ENCODE assay signal across 12 cellular contexts in the genomic region with DNA sequence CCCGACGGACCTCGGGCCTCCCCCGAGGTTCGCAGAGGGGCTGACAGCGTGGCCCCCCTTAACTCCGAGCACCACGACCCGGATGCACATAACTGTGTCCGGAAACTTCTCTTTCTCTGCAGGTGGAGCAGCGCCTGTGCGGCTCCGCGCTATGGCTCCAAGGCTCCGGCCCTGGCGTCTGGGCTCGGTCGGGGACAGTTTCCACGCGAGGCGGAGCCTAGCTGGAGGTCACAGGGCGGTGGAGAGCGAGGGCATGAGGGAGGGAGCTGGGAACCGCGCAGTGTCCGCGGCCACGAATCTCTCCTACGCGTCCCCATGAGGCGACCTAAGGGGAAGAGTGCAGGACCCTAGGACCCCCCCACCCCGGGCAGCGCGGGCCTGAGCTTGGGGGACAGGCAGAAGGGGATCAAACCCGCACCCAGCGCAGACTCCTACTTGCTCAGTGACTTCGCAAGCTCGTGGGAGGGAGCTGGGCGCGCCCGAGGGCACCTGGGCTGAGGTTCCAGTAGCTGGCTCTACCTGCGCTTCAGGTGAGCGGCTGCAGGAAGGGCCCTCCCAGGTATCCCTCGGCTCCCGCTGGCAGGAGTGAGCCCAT. TPM values are rescaled to one million over a fixed set of nuclear protein-coding genes. Genes with fewer than 3 reads are reported as not detected.
DNase-seq lines count a peak whose midpoint lies in the region; ATAC-seq and TF ChIP-seq lines count a peak whose summit lies in the region.
"Had no signal": no experiment of that assay in that cellular context is flagged by ENCODE, and none has a peak within 500 bp of the region (broad histone marks: within the 10 kb centered on the region; RNA-seq: fewer than 3 reads in every experiment).

No MANE protein-coding gene starts in this region.

- peak overlapping the region in 1 of 7 donors; percentile 48 for H3K27ac Mint-ChIP-seq in CD4-positive, alpha-beta memory T cell
- peak overlapping the region; percentile 67 for H3K27ac Mint-ChIP-seq in activated T-helper 2 cell treated with anti-CD3 and anti-CD28 coated beads, Interferon-gamma antibody, Interleukin-2, Interleukin-4, amounts not matched to agents 10 μg/mL and 5 μg/mL and 100 μg/mL, durations not matched to agents 14 hours and 24 hours and 36 hours
- peak overlapping the region; percentile 60 for H3K27ac Mint-ChIP-seq in memory B cell

- no peak for TF ChIP-seq CTCF in GM10266 (IDR thresholded peaks at IDR 0.05; ENCODE audit: control insufficient read depth, insufficient read depth, low read depth, missing control alignments)

- no peak for DNase-seq in CD4-positive, alpha-beta memory T cell
- DNase-seq in GM10266 (ENCODE audit: extremely low spot score), result peak; percentile 43
- no peak for DNase-seq in activated T-helper 2 cell treated with anti-CD3 and anti-CD28 coated beads, Interferon-gamma antibody, Interleukin-2, Interleukin-4, amounts not matched to agents 10 μg/mL and 5 μg/mL and 100 μg/mL, durations not matched to agents 14 hours and 24 hours and 36 hours (ENCODE audit: low spot score)
- DNase-seq in memory B cell (ENCODE audit: low spot score in 2 of 2), result no peak
- DNase-seq in putamen (ENCODE audit: low spot score), result no peak
- DNase-seq in NCI-H1105 (lab: John Stamatoyannopoulos, UW), result no peak
- DNase-seq: NCI-H2029; stimulated activated CD4-positive, alpha-beta T cell treated with anti-CD3 and anti-CD28 coated beads, Interleukin-4, amount 100 ng/mL, for 4 hours had no signal

- H3K36me3 ChIP-seq in CD4-positive, alpha-beta memory T cell (ENCODE audit: insufficient read depth, low read length), result no peaks in the 10 kb centered on the region

- H3K4me3 ChIP-seq in CD4-positive, alpha-beta memory T cell (ENCODE audit: low read length in 2 of 2), result no peak overlapping the region

- CTCF ChIA-PET in CD4-positive, alpha-beta memory T cell (lab: Charles Lee; ENCODE audit: partially characterized antibody), result no interaction called here

- intact Hi-C loops in CD4-positive, alpha-beta memory T cell (cut with micrococcal nuclease), result no loop called here
- intact Hi-C loops in activated T-helper 2 cell treated with anti-CD3 and anti-CD28 coated beads, Interferon-gamma antibody, Interleukin-2, Interleukin-4, amounts not matched to agents 10 μg/mL and 5 μg/mL and 100 μg/mL, durations not matched to agents 14 hours and 24 hours and 36 hours (cut with micrococcal nuclease), result loop anchor here (5.0 kb wide), 1 partner anchor 1562 kb away; a partner anchor contains a TSS

- POLR2A ChIA-PET in CD4-positive, alpha-beta memory T cell (lab: Charles Lee; ENCODE audit: partially characterized antibody), result no interaction called here

- no peak for TF ChIP-seq POLR2A in GM18505 (IDR thresholded peaks at IDR 0.05; ENCODE audit: borderline replicate concordance, extremely low read depth, insufficient read depth, insufficient read length)

- no peak for ATAC-seq in memory B cell (ENCODE audit: low read depth)
- ATAC-seq in GM18505 (IDR thresholded peaks at IDR 0.05; ENCODE audit: unreplicated experiment), result no peak
- no peak for ATAC-seq in HG02885 (IDR thresholded peaks at IDR 0.05; ENCODE audit: poor library complexity, unreplicated experiment)
- ATAC-seq: HCT116 had no signal

- H3K27ac ChIP-seq in CD4-positive, alpha-beta memory T cell (ENCODE audit: low read depth, low read length), result no peak overlapping the region

- H3K9me3 ChIP-seq in CD4-positive, alpha-beta memory T cell (ENCODE audit: control insufficient read depth in 1 of 2, low read length in 2 of 2), result no peaks in the 10 kb centered on the region

- no peaks in the 10 kb centered on the region for H3K36me3 Mint-ChIP-seq in CD4-positive, alpha-beta memory T cell
- H3K36me3 Mint-ChIP-seq in activated T-helper 2 cell treated with anti-CD3 and anti-CD28 coated beads, Interferon-gamma antibody, Interleukin-2, Interleukin-4, amounts not matched to agents 10 μg/mL and 5 μg/mL and 100 μg/mL, durations not matched to agents 14 hours and 24 hours and 36 hours (ENCODE audit: low read depth), result no peaks in the 10 kb centered on the region
- no peaks in the 10 kb centered on the region for H3K36me3 Mint-ChIP-seq in memory B cell

- peaks cover 54 to 58% of the 10 kb centered on the region in 2 donors for H3K27me3 Mint-ChIP-seq in CD4-positive, alpha-beta memory T cell
- H3K27me3 Mint-ChIP-seq in activated T-helper 2 cell treated with anti-CD3 and anti-CD28 coated beads, Interferon-gamma antibody, Interleukin-2, Interleukin-4, amounts not matched to agents 10 μg/mL and 5 μg/mL and 100 μg/mL, durations not matched to agents 14 hours and 24 hours and 36 hours (ENCODE audit: low read depth), result peaks cover 76% of the 10 kb centered on the region
- H3K27me3 Mint-ChIP-seq in memory B cell, result peaks cover 36% of the 10 kb centered on the region

- no peaks in the 10 kb centered on the region for H3K9me3 Mint-ChIP-seq in CD4-positive, alpha-beta memory T cell
- H3K9me3 Mint-ChIP-seq in activated T-helper 2 cell treated with anti-CD3 and anti-CD28 coated beads, Interferon-gamma antibody, Interleukin-2, Interleukin-4, amounts not matched to agents 10 μg/mL and 5 μg/mL and 100 μg/mL, durations not matched to agents 14 hours and 24 hours and 36 hours, result no peaks in the 10 kb centered on the region
- H3K9me3 Mint-ChIP-seq in memory B cell, result no peaks in the 10 kb centered on the region

- peaks cover 7 to 39% (median 12%) of the 10 kb centered on the region in 4 donors for H3K4me1 Mint-ChIP-seq in CD4-positive, alpha-beta memory T cell
- H3K4me1 Mint-ChIP-seq in activated T-helper 2 cell treated with anti-CD3 and anti-CD28 coated beads, Interferon-gamma antibody, Interleukin-2, Interleukin-4, amounts not matched to agents 10 μg/mL and 5 μg/mL and 100 μg/mL, durations not matched to agents 14 hours and 24 hours and 36 hours (ENCODE audit: low read depth), result peaks cover 12% of the 10 kb centered on the region
- peaks cover 10% of the 10 kb centered on the region for H3K4me1 Mint-ChIP-seq in memory B cell

- H3K4me1 ChIP-seq in CD4-positive, alpha-beta memory T cell (ENCODE audit: insufficient read depth, low read length), result peaks cover 25% of the 10 kb centered on the region

- peaks cover 60% of the 10 kb centered on the region for H3K27me3 ChIP-seq in CD4-positive, alpha-beta memory T cell (ENCODE audit: insufficient read depth, low read length)

- H3K4me3 Mint-ChIP-seq in CD4-positive, alpha-beta memory T cell, result peak overlapping the region in 6 of 8 donors; percentile 43 to 75 (median 56)
- peak overlapping the region; percentile 37 for H3K4me3 Mint-ChIP-seq in activated T-helper 2 cell treated with anti-CD3 and anti-CD28 coated beads, Interferon-gamma antibody, Interleukin-2, Interleukin-4, amounts not matched to agents 10 μg/mL and 5 μg/mL and 100 μg/mL, durations not matched to agents 14 hours and 24 hours and 36 hours (ENCODE audit: low read depth)
- peak overlapping the region; percentile 25 for H3K4me3 Mint-ChIP-seq in memory B cell

RNA-seq across cellular contexts. Expression of a gene that starts 8.6 kb away (rescaled TPM):
- total RNA-seq in CD4-positive, alpha-beta memory T cell, result not detected
- not detected for polyA plus RNA-seq in CD4-positive, alpha-beta memory T cell
- 0.09 TPM in 1 of 2 replicates, not detected in the other for total RNA-seq in activated T-helper 2 cell treated with anti-CD3 and anti-CD28 coated beads, Interferon-gamma antibody, Interleukin-2, Interleukin-4, amounts not matched to agents 10 μg/mL and 5 μg/mL and 100 μg/mL, durations not matched to agents 14 hours and 24 hours and 36 hours
- total RNA-seq: urinary bladder had no signal
- polyA plus RNA-seq: urinary bladder had no signal
